28 cellular contexts compared by ENCODE assay signal in the genomic region with DNA sequence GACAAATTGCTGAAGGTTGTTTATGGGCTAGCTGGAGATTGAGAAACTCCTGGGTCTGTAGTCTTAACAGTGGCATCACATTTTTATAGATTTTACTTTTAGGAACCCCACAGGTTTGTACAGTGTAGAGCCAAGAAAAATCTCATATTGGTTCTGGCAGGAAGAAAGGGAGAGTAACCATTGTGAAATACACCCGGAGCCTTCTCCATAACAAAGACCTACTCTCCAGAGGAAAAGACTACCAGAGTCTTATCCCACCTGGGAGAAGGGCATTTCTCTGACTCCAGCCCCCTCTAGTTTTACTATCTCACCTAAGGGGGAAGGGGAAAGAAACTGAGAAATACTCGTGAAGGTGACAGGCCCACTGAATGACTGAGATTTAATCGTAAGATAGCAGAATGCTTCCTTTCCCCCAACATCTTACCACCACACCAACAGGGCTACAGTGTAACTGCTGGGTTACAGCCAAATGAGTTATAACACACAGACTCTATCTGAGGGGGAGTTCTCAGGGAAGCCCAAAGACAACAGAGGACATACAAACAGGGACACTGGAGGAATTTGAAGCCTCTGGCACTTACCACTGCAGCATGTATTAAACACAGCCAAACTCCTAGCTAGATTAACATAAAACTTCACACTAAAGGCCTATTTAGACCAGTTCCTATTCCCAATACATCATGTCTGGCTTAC. TPM values are rescaled to one million over a fixed set of nuclear protein-coding genes. Genes with fewer than 3 reads are reported as not detected.
"Had no signal": no experiment of that assay in that cellular context is flagged by ENCODE, and none has a peak within 500 bp of the region (broad histone marks: within the 10 kb centered on the region; RNA-seq: fewer than 3 reads in every experiment).

No MANE protein-coding gene starts in this region.

- H3K9ac ChIP-seq: KMS-11 had no signal

- H3K4me3 ChIP-seq: SK-N-MC had no signal

- ATAC-seq: activated CD4-positive, alpha-beta T cell treated with anti-CD3 and anti-CD28 coated beads for 36 hours; activated T-cell treated with anti-CD3 and anti-CD28 coated beads, Interleukin-2, amount 50 U/mL, for 72 hours; Panc1; Right ventricle myocardium inferior; T-cell had no signal

- DNase-seq: activated CD4-positive, alpha-beta memory T cell treated with anti-CD3 and anti-CD28 coated beads, Interleukin-2, amount 10 ng/mL, durations not matched to agents 7 days and 5 days; activated CD4-positive, alpha-beta T cell treated with anti-CD3 and anti-CD28 coated beads for 36 hours; activated CD4-positive, alpha-beta T cell treated with anti-CD3 and anti-CD28 coated beads, Interleukin-2, amount 50 U/mL, for 1 hour; activated naive CD4-positive, alpha-beta T cell treated with anti-CD3 and anti-CD28 coated beads, Interleukin-2, amount 50 U/mL, for 16 hours; activated naive CD8-positive, alpha-beta T cell treated with anti-CD3 and anti-CD28 coated beads, Interleukin-2, amount 10 ng/mL, durations not matched to agents 7 days and 5 days; activated T-cell treated with anti-CD3 and anti-CD28 coated beads for 4 hours; activated T-cell treated with anti-CD3 and anti-CD28 coated beads, Interleukin-2, amount 50 U/mL, for 72 hours; aorta; MV-4-11; NCI-H1092 treated with DMSO at 0.1 percent for 48 hours; NCI-H1417 treated with DMSO at 0.1 percent for 48 hours; NCI-H1694 treated with DMSO at 0.1 percent for 48 hours; NCI-H2029 treated with DMSO at 0.1 percent for 48 hours; NCI-H345; NCI-H510A; NCI-H526 treated with DMSO at 0.1 percent for 48 hours; NCI-H82; OCI-M1; RPMI8226; T-cell had no signal

- H3K4me1 Mint-ChIP-seq: activated CD4-positive, alpha-beta memory T cell treated with anti-CD3 and anti-CD28 coated beads, Interleukin-2, amount 10 ng/mL, durations not matched to agents 7 days and 5 days; activated CD4-positive, alpha-beta T cell treated with anti-CD3 and anti-CD28 coated beads for 36 hours; activated naive CD8-positive, alpha-beta T cell treated with anti-CD3 and anti-CD28 coated beads, Interleukin-2, amount 10 ng/mL, durations not matched to agents 7 days and 5 days; central memory CD8-positive, alpha-beta T cell; T-cell had no signal

- H3K27ac Mint-ChIP-seq: activated CD4-positive, alpha-beta memory T cell treated with anti-CD3 and anti-CD28 coated beads, Interleukin-2, amount 10 ng/mL, durations not matched to agents 7 days and 5 days; activated CD4-positive, alpha-beta T cell treated with anti-CD3 and anti-CD28 coated beads for 36 hours; activated naive CD8-positive, alpha-beta T cell treated with anti-CD3 and anti-CD28 coated beads, Interleukin-2, amount 10 ng/mL, durations not matched to agents 7 days and 5 days; activated T-cell treated with anti-CD3 and anti-CD28 coated beads, Interleukin-2, amount 50 U/mL, for 72 hours; T-cell had no signal

- H3K4me3 Mint-ChIP-seq: activated CD4-positive, alpha-beta memory T cell treated with anti-CD3 and anti-CD28 coated beads, Interleukin-2, amount 10 ng/mL, durations not matched to agents 7 days and 5 days; activated CD4-positive, alpha-beta T cell treated with anti-CD3 and anti-CD28 coated beads for 36 hours; activated naive CD8-positive, alpha-beta T cell treated with anti-CD3 and anti-CD28 coated beads, Interleukin-2, amount 10 ng/mL, durations not matched to agents 7 days and 5 days; activated T-cell treated with anti-CD3 and anti-CD28 coated beads, Interleukin-2, amount 50 U/mL, for 72 hours; central memory CD8-positive, alpha-beta T cell; T-cell had no signal

- H3K27ac ChIP-seq: KMS-11, SK-N-MC, VCaP had no signal

- H3K36me3 Mint-ChIP-seq: activated naive CD8-positive, alpha-beta T cell treated with anti-CD3 and anti-CD28 coated beads, Interleukin-2, amount 10 ng/mL, durations not matched to agents 7 days and 5 days; T-cell had no signal

- H3K9me3 Mint-ChIP-seq: activated CD4-positive, alpha-beta memory T cell treated with anti-CD3 and anti-CD28 coated beads, Interleukin-2, amount 10 ng/mL, durations not matched to agents 7 days and 5 days; central memory CD8-positive, alpha-beta T cell had no signal

RNA-seq across cellular contexts. Expression of a gene that starts 56.1 kb away (rescaled TPM):
- total RNA-seq: activated naive CD8-positive, alpha-beta T cell treated with anti-CD3 and anti-CD28 coated beads, Interleukin-2, amount 10 ng/mL, durations not matched to agents 7 days and 5 days; MCF 10A; T-helper 2 cell treated with Interferon-gamma antibody and Interleukin-4, amounts not matched to agents 100 ng/mL and 5 ng/mL, for 36 hours had no signal
